Comparison of ENCODE assay signal across 20 cellular contexts in genomic region chr3:182239316-182239715, GRCh38.
"Had no signal": no experiment of that assay in that cellular context is flagged by ENCODE, and none has a peak within 500 bp of the region (broad histone marks: within the 10 kb centered on the region; RNA-seq: fewer than 3 reads in every experiment).

No MANE protein-coding gene starts in this region.

- DNase-seq: activated CD4-positive, alpha-beta T cell treated with anti-CD3 and anti-CD28 coated beads, Interleukin-2, amount 10 ng/mL, durations not matched to agents 7 days and 5 days; activated CD4-positive, CD25-positive, alpha-beta regulatory T cell; activated CD8-positive, alpha-beta memory T cell treated with anti-CD3 and anti-CD28 coated beads for 24 hours; activated naive CD8-positive, alpha-beta T cell treated with anti-CD3 and anti-CD28 coated beads for 36 hours; anterior cingulate cortex; colonic mucosa; foreskin fibroblast; left cardiac atrium; lower lobe of right lung; naive B cell; nucleus accumbens; posterior cingulate gyrus; stimulated activated CD4-positive, alpha-beta T cell treated with anti-CD3 and anti-CD28 coated beads, Interleukin-15, amount 100 ng/mL, for 24 hours; stimulated activated CD4-positive, alpha-beta T cell treated with anti-CD3 and anti-CD28 coated beads, Interleukin-4, amount 100 ng/mL, for 1 hour; stimulated activated naive B cell treated with anti-CD40 and anti-IgM and Interleukin-4, amounts not matched to agents 10 μg/mL and 1 μg/mL and 100 μg/mL, for 72 hours; SW 1271; trophoblast cell had no signal

- H3K36me3 Mint-ChIP-seq: activated naive CD8-positive, alpha-beta T cell treated with anti-CD3 and anti-CD28 coated beads for 36 hours; naive B cell; stimulated activated naive B cell treated with anti-CD40 and anti-IgM and Interleukin-4, amounts not matched to agents 10 μg/mL and 1 μg/mL and 100 μg/mL, for 72 hours had no signal

- H3K27ac ChIP-seq: cardiac muscle cell, colonic mucosa, lower lobe of right lung, skin epidermis had no signal

- H3K27ac Mint-ChIP-seq: activated CD4-positive, alpha-beta T cell treated with anti-CD3 and anti-CD28 coated beads, Interleukin-2, amount 10 ng/mL, durations not matched to agents 7 days and 5 days; activated naive CD8-positive, alpha-beta T cell treated with anti-CD3 and anti-CD28 coated beads for 36 hours; naive B cell; stimulated activated naive B cell treated with anti-CD40 and anti-IgM and Interleukin-4, amounts not matched to agents 10 μg/mL and 1 μg/mL and 100 μg/mL, for 72 hours had no signal

- H3K27me3 Mint-ChIP-seq: activated CD4-positive, alpha-beta T cell treated with anti-CD3 and anti-CD28 coated beads, Interleukin-2, amount 10 ng/mL, durations not matched to agents 7 days and 5 days; activated naive CD8-positive, alpha-beta T cell treated with anti-CD3 and anti-CD28 coated beads for 36 hours; naive B cell; stimulated activated naive B cell treated with anti-CD40 and anti-IgM and Interleukin-4, amounts not matched to agents 10 μg/mL and 1 μg/mL and 100 μg/mL, for 72 hours had no signal

- ATAC-seq: left cardiac atrium; lower lobe of right lung; stimulated activated naive B cell treated with anti-CD40 and anti-IgM and Interleukin-4, amounts not matched to agents 10 μg/mL and 1 μg/mL and 100 μg/mL, for 72 hours had no signal

- H3K4me3 ChIP-seq: cardiac muscle cell, colonic mucosa, lower lobe of right lung, skin epidermis had no signal

- H3K36me3 ChIP-seq: cardiac muscle cell, colonic mucosa, lower lobe of right lung had no signal

- FAIRE-seq: TTC549 had no signal

- H3K4me3 Mint-ChIP-seq: activated CD4-positive, alpha-beta T cell treated with anti-CD3 and anti-CD28 coated beads, Interleukin-2, amount 10 ng/mL, durations not matched to agents 7 days and 5 days; activated naive CD8-positive, alpha-beta T cell treated with anti-CD3 and anti-CD28 coated beads for 36 hours; naive B cell; stimulated activated naive B cell treated with anti-CD40 and anti-IgM and Interleukin-4, amounts not matched to agents 10 μg/mL and 1 μg/mL and 100 μg/mL, for 72 hours had no signal

- H3K9me3 Mint-ChIP-seq: activated CD4-positive, alpha-beta T cell treated with anti-CD3 and anti-CD28 coated beads, Interleukin-2, amount 10 ng/mL, durations not matched to agents 7 days and 5 days; activated naive CD8-positive, alpha-beta T cell treated with anti-CD3 and anti-CD28 coated beads for 36 hours; naive B cell; stimulated activated naive B cell treated with anti-CD40 and anti-IgM and Interleukin-4, amounts not matched to agents 10 μg/mL and 1 μg/mL and 100 μg/mL, for 72 hours had no signal

- H3K4me1 Mint-ChIP-seq: activated CD4-positive, alpha-beta T cell treated with anti-CD3 and anti-CD28 coated beads, Interleukin-2, amount 10 ng/mL, durations not matched to agents 7 days and 5 days; activated naive CD8-positive, alpha-beta T cell treated with anti-CD3 and anti-CD28 coated beads for 36 hours; naive B cell; stimulated activated naive B cell treated with anti-CD40 and anti-IgM and Interleukin-4, amounts not matched to agents 10 μg/mL and 1 μg/mL and 100 μg/mL, for 72 hours had no signal

- H3K4me1 ChIP-seq: colonic mucosa, lower lobe of right lung had no signal

- H3K27me3 ChIP-seq: cardiac muscle cell, colonic mucosa had no signal

- H3K9me3 ChIP-seq: colonic mucosa, lower lobe of right lung had no signal
